Comparison of ENCODE assay signal across 1 cellular context in the genomic region with DNA sequence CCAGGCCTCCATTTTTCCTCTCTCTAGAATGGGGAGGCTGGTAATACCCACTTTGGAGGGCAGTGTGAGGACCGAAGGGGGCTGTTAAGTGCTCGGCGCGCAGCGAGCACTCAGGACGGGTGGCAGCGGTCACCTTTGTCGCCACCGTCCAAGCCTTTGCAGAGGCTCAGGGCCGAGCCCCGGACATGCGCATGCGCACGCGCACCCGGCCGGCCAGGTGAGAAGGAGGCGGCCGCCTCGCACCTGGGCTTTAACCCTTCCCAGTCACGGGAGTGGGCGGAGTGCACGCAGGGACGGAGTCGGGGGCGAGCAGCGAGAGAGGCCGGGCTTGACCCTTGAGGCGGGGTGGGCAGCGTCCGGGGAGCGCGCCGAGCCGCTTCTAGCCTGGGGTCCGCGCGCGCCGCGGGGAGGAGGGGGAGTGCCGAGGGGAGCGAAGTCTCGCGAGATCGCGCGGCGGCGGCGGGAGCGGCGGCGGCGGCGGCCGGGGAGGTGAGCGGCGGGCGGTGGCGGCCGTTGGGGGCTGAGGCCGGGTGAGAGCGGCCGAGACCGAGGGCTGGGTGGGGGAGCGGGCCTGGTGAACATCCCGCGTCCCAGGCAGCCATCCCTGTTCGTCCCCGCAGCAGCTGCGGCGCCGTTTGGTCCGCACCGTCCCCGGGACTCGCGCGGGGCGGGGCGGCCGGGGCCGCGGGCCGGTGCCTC.
TF ChIP-seq lines count a peak whose summit lies in the region.

A gene with protein sequence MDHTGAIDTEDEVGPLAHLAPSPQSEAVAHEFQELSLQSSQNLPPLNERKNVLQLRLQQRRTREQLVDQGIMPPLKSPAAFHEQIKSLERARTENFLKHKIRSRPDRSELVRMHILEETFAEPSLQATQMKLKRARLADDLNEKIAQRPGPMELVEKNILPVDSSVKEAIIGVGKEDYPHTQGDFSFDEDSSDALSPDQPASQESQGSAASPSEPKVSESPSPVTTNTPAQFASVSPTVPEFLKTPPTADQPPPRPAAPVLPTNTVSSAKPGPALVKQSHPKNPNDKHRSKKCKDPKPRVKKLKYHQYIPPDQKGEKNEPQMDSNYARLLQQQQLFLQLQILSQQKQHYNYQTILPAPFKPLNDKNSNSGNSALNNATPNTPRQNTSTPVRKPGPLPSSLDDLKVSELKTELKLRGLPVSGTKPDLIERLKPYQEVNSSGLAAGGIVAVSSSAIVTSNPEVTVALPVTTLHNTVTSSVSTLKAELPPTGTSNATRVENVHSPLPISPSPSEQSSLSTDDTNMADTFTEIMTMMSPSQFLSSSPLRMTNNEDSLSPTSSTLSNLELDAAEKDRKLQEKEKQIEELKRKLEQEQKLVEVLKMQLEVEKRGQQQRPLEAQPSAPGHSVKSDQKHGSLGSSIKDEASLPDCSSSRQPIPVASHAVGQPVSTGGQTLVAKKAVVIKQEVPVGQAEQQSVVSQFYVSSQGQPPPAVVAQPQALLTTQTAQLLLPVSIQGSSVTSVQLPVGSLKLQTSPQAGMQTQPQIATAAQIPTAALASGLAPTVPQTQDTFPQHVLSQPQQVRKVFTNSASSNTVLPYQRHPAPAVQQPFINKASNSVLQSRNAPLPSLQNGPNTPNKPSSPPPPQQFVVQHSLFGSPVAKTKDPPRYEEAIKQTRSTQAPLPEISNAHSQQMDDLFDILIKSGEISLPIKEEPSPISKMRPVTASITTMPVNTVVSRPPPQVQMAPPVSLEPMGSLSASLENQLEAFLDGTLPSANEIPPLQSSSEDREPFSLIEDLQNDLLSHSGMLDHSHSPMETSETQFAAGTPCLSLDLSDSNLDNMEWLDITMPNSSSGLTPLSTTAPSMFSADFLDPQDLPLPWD (plus strand): TSS at position 443 of the 699 bp plus-strand sequence. CDS start 69,288 bp downstream, outside the sequence.

TF ChIP-seq in HepG2, 621 proteins besides CTCF, POLR2A, EP300 and RAD21 (continued from another document and continues in another):
- TF ChIP-seq, protein P1, sequence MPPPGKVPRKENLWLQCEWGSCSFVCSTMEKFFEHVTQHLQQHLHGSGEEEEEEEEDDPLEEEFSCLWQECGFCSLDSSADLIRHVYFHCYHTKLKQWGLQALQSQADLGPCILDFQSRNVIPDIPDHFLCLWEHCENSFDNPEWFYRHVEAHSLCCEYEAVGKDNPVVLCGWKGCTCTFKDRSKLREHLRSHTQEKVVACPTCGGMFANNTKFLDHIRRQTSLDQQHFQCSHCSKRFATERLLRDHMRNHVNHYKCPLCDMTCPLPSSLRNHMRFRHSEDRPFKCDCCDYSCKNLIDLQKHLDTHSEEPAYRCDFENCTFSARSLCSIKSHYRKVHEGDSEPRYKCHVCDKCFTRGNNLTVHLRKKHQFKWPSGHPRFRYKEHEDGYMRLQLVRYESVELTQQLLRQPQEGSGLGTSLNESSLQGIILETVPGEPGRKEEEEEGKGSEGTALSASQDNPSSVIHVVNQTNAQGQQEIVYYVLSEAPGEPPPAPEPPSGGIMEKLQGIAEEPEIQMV (CRISPR knock-in tag; IDR thresholded peaks at IDR 0.05; ENCODE audit: low read depth): peak; percentile 93
- TF ChIP-seq ZSCAN31 (CRISPR knock-in tag; IDR thresholded peaks at IDR 0.05; ENCODE audit: low read depth) (peak; percentile 84; the same call in 1 of the 2 replicates), SNAI1 (CRISPR knock-in tag; IDR thresholded peaks at IDR 0.05; ENCODE audit: borderline replicate concordance) (no peak), PCBP1 (IDR thresholded peaks at IDR 0.05; ENCODE audit: borderline replicate concordance, low read depth, low read length) (no peak), NFYC (CRISPR knock-in tag; IDR thresholded peaks at IDR 0.05) (peak; percentile 28; the same call in 1 of the 2 replicates), PAWR (CRISPR knock-in tag; IDR thresholded peaks at IDR 0.05; ENCODE audit: borderline replicate concordance) (peak; percentile 81; the same call in 1 of the 2 replicates), HDAC2 (CRISPR knock-in tag; IDR thresholded peaks at IDR 0.05) (peak; percentile 82), PRMT3 (CRISPR knock-in tag; IDR thresholded peaks at IDR 0.05; ENCODE audit: borderline replicate concordance, low read depth) (no peak), PCBP2 (optimal IDR thresholded peaks at IDR 0.05; ENCODE audit: low read depth, low read length, poor library complexity, severe bottlenecking) (no peak), POLR2AphosphoS2 (IDR thresholded peaks at IDR 0.05; ENCODE audit: low read depth, low read length) (no peak), HOXD1 (CRISPR knock-in tag; IDR thresholded peaks at IDR 0.05) (0 out of 2 replicates have a peak, but pooled peaks have one; percentile 54), RARA (CRISPR knock-in tag; IDR thresholded peaks at IDR 0.05) (peak; percentile 67), YEATS2 (CRISPR knock-in tag; IDR thresholded peaks at IDR 0.05; ENCODE audit: borderline replicate concordance) (peak; percentile 73), ZNF749 (CRISPR knock-in tag; IDR thresholded peaks at IDR 0.05; ENCODE audit: borderline replicate concordance) (peak; percentile 78; the same call in 1 of the 2 replicates), AHR (CRISPR knock-in tag; IDR thresholded peaks at IDR 0.05) (peak; percentile 88; the same call in 1 of the 2 replicates), KDM6A (CRISPR knock-in tag; IDR thresholded peaks at IDR 0.05; ENCODE audit: low read depth) (no peak), ZBTB8A (CRISPR knock-in tag; IDR thresholded peaks at IDR 0.05; ENCODE audit: borderline replicate concordance, low read depth) (0 out of 2 replicates have a peak, but pooled peaks have one; percentile 11), ZNF180 (CRISPR knock-in tag; IDR thresholded peaks at IDR 0.05; ENCODE audit: borderline replicate concordance, low read depth) (no peak; the same call in 1 of the 2 replicates), HOXA9 (CRISPR knock-in tag; IDR thresholded peaks at IDR 0.05; ENCODE audit: borderline replicate concordance) (peak; percentile 57; the same call in 1 of the 2 replicates), HNRNPUL1 (IDR thresholded peaks at IDR 0.05; ENCODE audit: low read depth, low read length) (no peak), ZNF883 (CRISPR knock-in tag; IDR thresholded peaks at IDR 0.05; ENCODE audit: not compliant biosample characterization) (peak; percentile 98), NAIF1 (CRISPR knock-in tag; IDR thresholded peaks at IDR 0.05; ENCODE audit: borderline replicate concordance) (no peak), ZFP62 (CRISPR knock-in tag; IDR thresholded peaks at IDR 0.05) (no peak), ZNF235 (CRISPR knock-in tag; IDR thresholded peaks at IDR 0.05; ENCODE audit: borderline replicate concordance) (peak; percentile 92; the same call in 1 of the 2 replicates), TBL1XR1 (IDR thresholded peaks at IDR 0.05; ENCODE audit: borderline replicate concordance, low read length, partially characterized antibody) (no peak), RXRB (CRISPR knock-in tag; IDR thresholded peaks at IDR 0.05; ENCODE audit: borderline replicate concordance) (peak; percentile 58; the same call in 1 of the 2 replicates), NR1H2 (CRISPR knock-in tag; IDR thresholded peaks at IDR 0.05; ENCODE audit: borderline replicate concordance, low read depth) (no peak), HOXA5 (CRISPR knock-in tag; IDR thresholded peaks at IDR 0.05) (peak; percentile 81; the same call in 1 of the 2 replicates), CENPT (CRISPR knock-in tag; IDR thresholded peaks at IDR 0.05; ENCODE audit: low read depth) (peak; percentile 79)
- TF ChIP-seq, protein P2, sequence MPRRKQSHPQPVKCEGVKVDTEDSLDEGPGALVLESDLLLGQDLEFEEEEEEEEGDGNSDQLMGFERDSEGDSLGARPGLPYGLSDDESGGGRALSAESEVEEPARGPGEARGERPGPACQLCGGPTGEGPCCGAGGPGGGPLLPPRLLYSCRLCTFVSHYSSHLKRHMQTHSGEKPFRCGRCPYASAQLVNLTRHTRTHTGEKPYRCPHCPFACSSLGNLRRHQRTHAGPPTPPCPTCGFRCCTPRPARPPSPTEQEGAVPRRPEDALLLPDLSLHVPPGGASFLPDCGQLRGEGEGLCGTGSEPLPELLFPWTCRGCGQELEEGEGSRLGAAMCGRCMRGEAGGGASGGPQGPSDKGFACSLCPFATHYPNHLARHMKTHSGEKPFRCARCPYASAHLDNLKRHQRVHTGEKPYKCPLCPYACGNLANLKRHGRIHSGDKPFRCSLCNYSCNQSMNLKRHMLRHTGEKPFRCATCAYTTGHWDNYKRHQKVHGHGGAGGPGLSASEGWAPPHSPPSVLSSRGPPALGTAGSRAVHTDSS (CRISPR knock-in tag; conservative IDR thresholded peaks at IDR 0.05): 0 out of 2 replicates have a peak, but pooled peaks have one; percentile 23
- TF ChIP-seq, protein P3, sequence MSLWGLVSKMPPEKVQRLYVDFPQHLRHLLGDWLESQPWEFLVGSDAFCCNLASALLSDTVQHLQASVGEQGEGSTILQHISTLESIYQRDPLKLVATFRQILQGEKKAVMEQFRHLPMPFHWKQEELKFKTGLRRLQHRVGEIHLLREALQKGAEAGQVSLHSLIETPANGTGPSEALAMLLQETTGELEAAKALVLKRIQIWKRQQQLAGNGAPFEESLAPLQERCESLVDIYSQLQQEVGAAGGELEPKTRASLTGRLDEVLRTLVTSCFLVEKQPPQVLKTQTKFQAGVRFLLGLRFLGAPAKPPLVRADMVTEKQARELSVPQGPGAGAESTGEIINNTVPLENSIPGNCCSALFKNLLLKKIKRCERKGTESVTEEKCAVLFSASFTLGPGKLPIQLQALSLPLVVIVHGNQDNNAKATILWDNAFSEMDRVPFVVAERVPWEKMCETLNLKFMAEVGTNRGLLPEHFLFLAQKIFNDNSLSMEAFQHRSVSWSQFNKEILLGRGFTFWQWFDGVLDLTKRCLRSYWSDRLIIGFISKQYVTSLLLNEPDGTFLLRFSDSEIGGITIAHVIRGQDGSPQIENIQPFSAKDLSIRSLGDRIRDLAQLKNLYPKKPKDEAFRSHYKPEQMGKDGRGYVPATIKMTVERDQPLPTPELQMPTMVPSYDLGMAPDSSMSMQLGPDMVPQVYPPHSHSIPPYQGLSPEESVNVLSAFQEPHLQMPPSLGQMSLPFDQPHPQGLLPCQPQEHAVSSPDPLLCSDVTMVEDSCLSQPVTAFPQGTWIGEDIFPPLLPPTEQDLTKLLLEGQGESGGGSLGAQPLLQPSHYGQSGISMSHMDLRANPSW (CRISPR knock-in tag; IDR thresholded peaks at IDR 0.05; ENCODE audit: borderline replicate concordance): peak; percentile 87
- TF ChIP-seq, protein P4, sequence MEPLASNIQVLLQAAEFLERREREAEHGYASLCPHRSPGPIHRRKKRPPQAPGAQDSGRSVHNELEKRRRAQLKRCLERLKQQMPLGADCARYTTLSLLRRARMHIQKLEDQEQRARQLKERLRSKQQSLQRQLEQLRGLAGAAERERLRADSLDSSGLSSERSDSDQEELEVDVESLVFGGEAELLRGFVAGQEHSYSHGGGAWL (CRISPR knock-in tag; IDR thresholded peaks at IDR 0.05): peak; percentile 86; the same call in 1 of the 2 replicates
- TF ChIP-seq, protein P5, sequence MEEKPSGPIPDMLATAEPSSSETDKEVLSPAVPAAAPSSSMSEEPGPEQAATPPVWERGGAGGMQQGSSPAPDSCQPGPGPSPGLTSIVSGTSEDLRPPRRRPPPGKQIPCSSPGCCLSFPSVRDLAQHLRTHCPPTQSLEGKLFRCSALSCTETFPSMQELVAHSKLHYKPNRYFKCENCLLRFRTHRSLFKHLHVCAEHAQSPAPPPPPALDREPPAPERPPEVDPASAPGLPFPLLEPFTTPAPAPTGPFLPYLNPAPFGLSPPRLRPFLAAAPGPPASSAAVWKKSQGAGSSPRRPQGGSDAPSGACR (CRISPR knock-in tag; IDR thresholded peaks at IDR 0.05): no peak
- TF ChIP-seq, protein P6, sequence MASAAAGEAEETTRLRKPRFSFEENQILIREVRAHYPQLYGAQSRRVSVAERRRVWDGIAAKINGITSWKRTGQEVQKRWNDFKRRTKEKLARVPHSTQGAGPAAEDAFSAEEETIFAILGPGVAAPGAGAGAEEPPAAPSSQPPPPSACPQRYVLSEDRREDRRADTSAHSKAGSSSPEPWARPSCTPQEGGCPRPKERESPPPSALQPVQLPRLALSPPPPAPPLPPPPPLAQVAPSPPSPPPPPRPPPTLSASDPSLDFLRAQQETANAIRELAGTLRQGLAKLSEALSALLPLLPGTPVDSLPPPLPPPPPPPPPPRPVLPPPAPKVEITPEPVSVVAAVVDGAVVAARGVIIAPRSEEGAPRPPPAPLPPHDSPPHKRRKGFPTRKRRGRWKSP (CRISPR knock-in tag; IDR thresholded peaks at IDR 0.05): no peak
- TF ChIP-seq, protein P7, sequence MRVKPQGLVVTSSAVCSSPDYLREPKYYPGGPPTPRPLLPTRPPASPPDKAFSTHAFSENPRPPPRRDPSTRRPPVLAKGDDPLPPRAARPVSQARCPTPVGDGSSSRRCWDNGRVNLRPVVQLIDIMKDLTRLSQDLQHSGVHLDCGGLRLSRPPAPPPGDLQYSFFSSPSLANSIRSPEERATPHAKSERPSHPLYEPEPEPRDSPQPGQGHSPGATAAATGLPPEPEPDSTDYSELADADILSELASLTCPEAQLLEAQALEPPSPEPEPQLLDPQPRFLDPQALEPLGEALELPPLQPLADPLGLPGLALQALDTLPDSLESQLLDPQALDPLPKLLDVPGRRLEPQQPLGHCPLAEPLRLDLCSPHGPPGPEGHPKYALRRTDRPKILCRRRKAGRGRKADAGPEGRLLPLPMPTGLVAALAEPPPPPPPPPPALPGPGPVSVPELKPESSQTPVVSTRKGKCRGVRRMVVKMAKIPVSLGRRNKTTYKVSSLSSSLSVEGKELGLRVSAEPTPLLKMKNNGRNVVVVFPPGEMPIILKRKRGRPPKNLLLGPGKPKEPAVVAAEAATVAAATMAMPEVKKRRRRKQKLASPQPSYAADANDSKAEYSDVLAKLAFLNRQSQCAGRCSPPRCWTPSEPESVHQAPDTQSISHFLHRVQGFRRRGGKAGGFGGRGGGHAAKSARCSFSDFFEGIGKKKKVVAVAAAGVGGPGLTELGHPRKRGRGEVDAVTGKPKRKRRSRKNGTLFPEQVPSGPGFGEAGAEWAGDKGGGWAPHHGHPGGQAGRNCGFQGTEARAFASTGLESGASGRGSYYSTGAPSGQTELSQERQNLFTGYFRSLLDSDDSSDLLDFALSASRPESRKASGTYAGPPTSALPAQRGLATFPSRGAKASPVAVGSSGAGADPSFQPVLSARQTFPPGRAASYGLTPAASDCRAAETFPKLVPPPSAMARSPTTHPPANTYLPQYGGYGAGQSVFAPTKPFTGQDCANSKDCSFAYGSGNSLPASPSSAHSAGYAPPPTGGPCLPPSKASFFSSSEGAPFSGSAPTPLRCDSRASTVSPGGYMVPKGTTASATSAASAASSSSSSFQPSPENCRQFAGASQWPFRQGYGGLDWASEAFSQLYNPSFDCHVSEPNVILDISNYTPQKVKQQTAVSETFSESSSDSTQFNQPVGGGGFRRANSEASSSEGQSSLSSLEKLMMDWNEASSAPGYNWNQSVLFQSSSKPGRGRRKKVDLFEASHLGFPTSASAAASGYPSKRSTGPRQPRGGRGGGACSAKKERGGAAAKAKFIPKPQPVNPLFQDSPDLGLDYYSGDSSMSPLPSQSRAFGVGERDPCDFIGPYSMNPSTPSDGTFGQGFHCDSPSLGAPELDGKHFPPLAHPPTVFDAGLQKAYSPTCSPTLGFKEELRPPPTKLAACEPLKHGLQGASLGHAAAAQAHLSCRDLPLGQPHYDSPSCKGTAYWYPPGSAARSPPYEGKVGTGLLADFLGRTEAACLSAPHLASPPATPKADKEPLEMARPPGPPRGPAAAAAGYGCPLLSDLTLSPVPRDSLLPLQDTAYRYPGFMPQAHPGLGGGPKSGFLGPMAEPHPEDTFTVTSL (CRISPR knock-in tag; IDR thresholded peaks at IDR 0.05; ENCODE audit: borderline replicate concordance): peak; percentile 12; the same call in 1 of the 2 replicates
